21 cellular contexts compared by ENCODE assay signal in the genomic region with DNA sequence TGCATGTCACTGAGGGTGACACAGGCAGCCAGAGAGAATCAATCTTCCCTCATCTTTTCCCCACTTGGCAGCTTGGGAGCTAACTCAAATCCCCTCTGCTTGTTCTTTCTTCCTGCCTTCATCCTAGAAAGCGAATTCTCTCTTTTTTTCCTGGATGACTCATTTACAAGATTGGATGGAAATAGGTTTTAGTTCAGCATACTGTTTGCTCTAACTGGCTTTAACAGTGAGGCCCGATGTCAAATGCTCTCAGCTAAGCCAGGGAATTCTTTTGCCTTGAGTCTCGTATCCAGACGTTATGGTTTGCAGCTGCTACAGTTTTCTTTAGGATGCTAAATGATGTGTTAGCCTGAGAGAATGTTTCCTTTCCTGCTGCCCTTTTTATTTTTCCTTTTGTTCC.
DNase-seq lines count a peak whose midpoint lies in the region; ATAC-seq and TF ChIP-seq lines count a peak whose summit lies in the region.
"Had no signal": no experiment of that assay in that cellular context is flagged by ENCODE, and none has a peak within 500 bp of the region (broad histone marks: within the 10 kb centered on the region; RNA-seq: fewer than 3 reads in every experiment).

No MANE protein-coding gene starts in this region.

- peak overlapping the region; percentile 85 for H3K27ac Mint-ChIP-seq in mesothelial cell of epicardium
- H3K27ac Mint-ChIP-seq: activated T-helper 2 cell treated with anti-CD3 and anti-CD28 coated beads, Interferon-gamma antibody, Interleukin-2, Interleukin-4, amounts not matched to agents 10 μg/mL and 5 μg/mL and 100 μg/mL, durations not matched to agents 14 hours and 24 hours and 36 hours; CD4-positive, alpha-beta memory T cell; stimulated activated effector memory CD8-positive, alpha-beta T cell treated with anti-CD3 and anti-CD28 coated beads, Interleukin-12 subunit alpha, Interleukin-12 subunit beta, amount 100 ng/mL, for 72 hours had no signal

- peaks cover 0 to 7% (median 0%) of the 10 kb centered on the region in 3 donors for H3K4me1 ChIP-seq in gastroesophageal sphincter
- H3K4me1 ChIP-seq: adrenal gland, tibial artery had no signal

- 11 to 15% methylated on average over 4 of the region's 4 CpGs for WGBS in gastroesophageal sphincter (ENCODE audit: low coverage in 1 of 2), 2 donors

- ATAC-seq in GM18520 (IDR thresholded peaks at IDR 0.05; ENCODE audit: unreplicated experiment) (no peak), gastroesophageal sphincter (no peak), GM18502 (IDR thresholded peaks at IDR 0.05; ENCODE audit: poor library complexity, unreplicated experiment) (no peak), Right ventricle myocardium superior (ENCODE audit: poor library complexity) (no peak)
- ATAC-seq: stimulated activated effector memory CD8-positive, alpha-beta T cell treated with anti-CD3 and anti-CD28 coated beads, Interleukin-12 subunit alpha, Interleukin-12 subunit beta, amount 100 ng/mL, for 72 hours had no signal

- no peaks in the 10 kb centered on the region for H3K27me3 ChIP-seq in AG04450 (ENCODE audit: control insufficient read depth, insufficient read depth, low read length)
- H3K27me3 ChIP-seq in gastroesophageal sphincter: peaks cover 9% of the 10 kb centered on the region
- H3K27me3 ChIP-seq: SJSA1 had no signal

- no peak for TF ChIP-seq EP300 in gastroesophageal sphincter (IDR thresholded peaks at IDR 0.05)

- H3K36me3 ChIP-seq in gastroesophageal sphincter: no peaks in the 10 kb centered on the region
- H3K36me3 ChIP-seq: adrenal gland, tibial artery had no signal

- H3K27me3 Mint-ChIP-seq in mesothelial cell of epicardium (ENCODE audit: low read depth): no peaks in the 10 kb centered on the region

- peak overlapping the region; percentile 81 for H3K27ac ChIP-seq in AG04450 (ENCODE audit: low read depth, low read length)
- no peak overlapping the region for H3K27ac ChIP-seq in gastroesophageal sphincter
- H3K27ac ChIP-seq: adrenal gland, SJSA1, tibial artery had no signal

- peaks cover 26% of the 10 kb centered on the region for H3K36me3 Mint-ChIP-seq in mesothelial cell of epicardium
- H3K36me3 Mint-ChIP-seq: CD4-positive, alpha-beta memory T cell; stimulated activated effector memory CD8-positive, alpha-beta T cell treated with anti-CD3 and anti-CD28 coated beads, Interleukin-12 subunit alpha, Interleukin-12 subunit beta, amount 100 ng/mL, for 72 hours had no signal

- no peak for TF ChIP-seq POLR2A in gastroesophageal sphincter (IDR thresholded peaks at IDR 0.05)

- DNase-seq in AG04450 (ENCODE audit: low read depth, low spot score) (peak; percentile 63), M059J (ENCODE audit: low read depth) (peak; percentile 8), dedifferentiated amniotic fluid mesenchymal stem cell (ENCODE audit: extremely low spot score) (peak; percentile 94), mesothelial cell of epicardium (ENCODE audit: low spot score in 2 of 2, unreplicated experiment in 2 of 2) (no peak), Right ventricle myocardium superior (no peak)
- DNase-seq: activated CD4-positive, alpha-beta T cell treated with anti-CD3 and anti-CD28 coated beads for 4 hours; adrenal gland; CD4-positive, alpha-beta memory T cell; DMS79; effector CD8-positive, alpha-beta T cell; hippocampal formation; NCI-H1092 treated with DMSO at 0.1 percent for 48 hours; NCI-H526; stimulated activated CD4-positive, alpha-beta T cell treated with anti-CD3 and anti-CD28 coated beads, Interleukin-15, amount 100 ng/mL, for 24 hours; tibial artery had no signal

- H3K4me3 ChIP-seq in AG04450 (ENCODE audit: low read depth, low read length) (no peak overlapping the region), gastroesophageal sphincter (no peak overlapping the region)
- H3K4me3 ChIP-seq: adrenal gland, SJSA1, tibial artery had no signal

- POLR2A ChIA-PET in AG04450 (lab: Yijun Ruan, JAX): interaction anchor here (0.9 kb wide), 1 partner anchor 74 kb away, joined by 3 read pairs; no protein-coding TSS in a partner anchor

- no peaks in the 10 kb centered on the region for H3K9me3 Mint-ChIP-seq in mesothelial cell of epicardium
- H3K9me3 Mint-ChIP-seq: activated T-helper 2 cell treated with anti-CD3 and anti-CD28 coated beads, Interferon-gamma antibody, Interleukin-2, Interleukin-4, amounts not matched to agents 10 μg/mL and 5 μg/mL and 100 μg/mL, durations not matched to agents 14 hours and 24 hours and 36 hours; stimulated activated effector memory CD8-positive, alpha-beta T cell treated with anti-CD3 and anti-CD28 coated beads, Interleukin-12 subunit alpha, Interleukin-12 subunit beta, amount 100 ng/mL, for 72 hours had no signal

- H3K4me3 Mint-ChIP-seq in mesothelial cell of epicardium: peak overlapping the region; percentile 31
- H3K4me3 Mint-ChIP-seq: CD4-positive, alpha-beta memory T cell; stimulated activated effector memory CD8-positive, alpha-beta T cell treated with anti-CD3 and anti-CD28 coated beads, Interleukin-12 subunit alpha, Interleukin-12 subunit beta, amount 100 ng/mL, for 72 hours had no signal

- CTCF ChIA-PET in AG04450 (lab: Charles Lee): interaction anchor here (1.4 to 1.9 kb wide), 3 partner anchors 12 to 313 kb away, joined by 5 to 11 read pairs (median 5); no protein-coding TSS in a partner anchor

- H3K9me3 ChIP-seq in AG04450 (ENCODE audit: control insufficient read depth, insufficient read depth, low read length) (no peaks in the 10 kb centered on the region; the same call in 1 of the 2 replicates), gastroesophageal sphincter (no peaks in the 10 kb centered on the region)
- H3K9me3 ChIP-seq: adrenal gland, SJSA1, tibial artery had no signal

- H3K4me1 Mint-ChIP-seq in mesothelial cell of epicardium: peaks cover 65% of the 10 kb centered on the region

- TF ChIP-seq CTCF in AG04450 (IDR thresholded peaks at IDR 0.05; ENCODE audit: low read depth, low read length) (no peak), mesothelial cell of epicardium (IDR thresholded peaks at IDR 0.05; ENCODE audit: unreplicated experiment) (no peak), gastroesophageal sphincter (IDR thresholded peaks at IDR 0.05) (no peak)

- intact Hi-C loops in Right ventricle myocardium superior (cut with DNase I): no loop called here

Comparison
In these comparisons a context has a peak if more than half of its experiments do, and no peak if none do; other contexts are left out.
1. DNase-seq: peak in AG04450 (single experiment), M059J (single experiment) and dedifferentiated amniotic fluid mesenchymal stem cell (single experiment); none in mesothelial cell of epicardium (0 of 2) and Right ventricle myocardium superior (single experiment).